ENCODE assay signal across 15 cellular contexts in the genomic region with DNA sequence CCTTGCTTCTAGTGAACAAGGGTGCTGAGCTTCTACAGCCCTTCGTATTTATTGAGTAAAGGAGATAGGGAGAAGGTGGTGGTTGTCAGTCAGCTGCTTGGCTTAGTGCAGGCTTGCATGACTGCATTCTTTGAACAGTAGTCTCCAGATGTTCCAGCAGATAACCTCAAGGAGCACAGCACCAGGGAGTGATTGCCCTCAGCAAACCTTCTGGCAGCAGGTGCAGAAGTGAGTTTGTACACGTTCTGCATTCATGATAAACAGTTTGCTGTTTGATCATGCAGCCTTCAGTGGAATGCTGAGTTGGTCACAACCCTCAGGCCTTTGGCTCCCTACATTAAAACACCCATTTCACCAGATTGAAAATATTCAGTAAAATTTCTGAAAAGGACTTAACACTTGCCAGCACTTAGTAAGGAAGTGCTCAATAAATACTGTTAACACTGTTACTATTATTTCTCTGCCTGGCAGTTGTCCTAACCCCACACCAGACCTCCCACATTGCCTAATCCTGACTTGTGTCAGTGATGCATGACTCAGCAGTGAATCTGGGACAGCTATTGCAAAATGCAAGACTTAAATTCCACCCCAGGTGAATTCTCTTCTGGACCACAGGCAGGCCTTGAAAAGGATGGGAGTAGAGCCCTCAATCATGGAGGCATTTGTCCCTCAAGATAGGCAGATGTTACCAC. TPM values are rescaled to one million over a fixed set of nuclear protein-coding genes. Genes with fewer than 3 reads are reported as not detected.
DNase-seq lines count a peak whose midpoint lies in the region; ATAC-seq, FAIRE-seq and TF ChIP-seq lines count a peak whose summit lies in the region.
"Had no signal": no experiment of that assay in that cellular context is flagged by ENCODE, and none has a peak within 500 bp of the region (broad histone marks: within the 10 kb centered on the region; RNA-seq: fewer than 3 reads in every experiment).

No MANE protein-coding gene starts in this region.

- peak; percentile 59 to 85; a peak in 3 of 5 replicates for TF ChIP-seq EP300 in A549 (IDR thresholded peaks at IDR 0.05)

- H3K4me1 ChIP-seq in A549 (peaks cover 52% of the 10 kb centered on the region), right atrium auricular region (peaks cover 0 to 4% of the 10 kb centered on the region in 2 donors), small intestine (ENCODE audit: control insufficient read depth in 2 of 2, insufficient read depth in 1 of 2, low read depth in 1 of 2, low read length in 1 of 2) (no peaks in the 10 kb centered on the region)

- no peaks in the 10 kb centered on the region for H3K9me3 ChIP-seq in A549
- peaks cover 0 to 11% of the 10 kb centered on the region in 2 donors for H3K9me3 ChIP-seq in right atrium auricular region
- H3K9me3 ChIP-seq in small intestine (ENCODE audit: control insufficient read depth, low read depth): no peaks in the 10 kb centered on the region

- no peak for FAIRE-seq in A549 (lab: Jason Lieb, UNC)
- no peak for FAIRE-seq in small intestine (lab: Jason Lieb, UNC)
- FAIRE-seq: frontal cortex, GM12878 had no signal

- H3K4me3 ChIP-seq in A549 (no peak overlapping the region), HL-60 (replicated peaks; ENCODE audit: insufficient read depth, low read length) (no peak overlapping the region), right atrium auricular region (no peak overlapping the region), small intestine (ENCODE audit: low read depth in 1 of 2, low read length in 2 of 2) (no peak overlapping the region)
- H3K4me3 ChIP-seq: BLaER1, GM12878 had no signal

- no peak overlapping the region for H3K27ac Mint-ChIP-seq in WTC11

- H3K4me2 ChIP-seq in A549: peak overlapping the region; percentile 80
- H3K4me2 ChIP-seq: BLaER1, KMS-11 had no signal

- peaks cover 12% of the 10 kb centered on the region for H3K4me1 Mint-ChIP-seq in WTC11

- H3K27ac ChIP-seq in A549 (peak overlapping the region; percentile 86 to 95), HL-60 (replicated peaks) (no peak overlapping the region), right atrium auricular region (no peak overlapping the region), small intestine (ENCODE audit: low read depth in 1 of 2, low read length in 1 of 2) (no peak overlapping the region)
- H3K27ac ChIP-seq: BLaER1, KMS-11 had no signal

- peaks cover 38% of the 10 kb centered on the region for H3K27me3 Mint-ChIP-seq in WTC11 (ENCODE audit: low read depth)

- no peak for TF ChIP-seq POLR2A in A549 (IDR thresholded peaks at IDR 0.05; ENCODE audit: low read length)

- no peak overlapping the region for H3K4me3 Mint-ChIP-seq in WTC11

- no peak for TF ChIP-seq CTCF in A549 (IDR thresholded peaks at IDR 0.05)
- TF ChIP-seq CTCF in HL-60 (IDR thresholded peaks at IDR 0.05; ENCODE audit: insufficient read depth, low read length): no peak
- no peak for TF ChIP-seq CTCF in WTC11 (IDR thresholded peaks at IDR 0.05)
- TF ChIP-seq CTCF in right atrium auricular region (IDR thresholded peaks at IDR 0.05): no peak

- CTCF ChIA-PET in A549 (lab: Yijun Ruan, JAX): interaction anchor here (0.8 to 2.5 kb wide), 8 partner anchors 11 to 474 kb away, joined by 3 to 14 read pairs (median 4); no protein-coding TSS in a partner anchor
- CTCF ChIA-PET in WTC11 (lab: Charles Lee): interaction anchor here (1.4 to 1.6 kb wide), 2 partner anchors 17 to 128 kb away, joined by 4 to 5 read pairs; a partner anchor contains a TSS

- peaks cover 3% of the 10 kb centered on the region; the same call in 1 of the 2 replicates for H3K36me3 Mint-ChIP-seq in WTC11

- H3K9me3 Mint-ChIP-seq in WTC11: peaks cover 26% of the 10 kb centered on the region

- 0 out of 5 replicates have a peak, but pooled peaks of 1 of the 2 experiments have one; percentile 24 for TF ChIP-seq RAD21 in A549 (conservative IDR thresholded peaks at IDR 0.05 in 1 of 2, IDR thresholded peaks at IDR 0.05 in 1 of 2)

- no peaks in the 10 kb centered on the region for H3K27me3 ChIP-seq in HL-60 (ENCODE audit: insufficient read depth, poor library complexity, severe bottlenecking)
- H3K27me3 ChIP-seq in right atrium auricular region: no peaks in the 10 kb centered on the region
- H3K27me3 ChIP-seq in small intestine (ENCODE audit: control insufficient read depth in 2 of 2, insufficient read depth in 2 of 2, low read length in 2 of 2): no peaks in the 10 kb centered on the region
- H3K27me3 ChIP-seq: BLaER1 had no signal

- H3K36me3 ChIP-seq in right atrium auricular region: no peaks in the 10 kb centered on the region
- no peaks in the 10 kb centered on the region for H3K36me3 ChIP-seq in small intestine (ENCODE audit: control insufficient read depth in 2 of 2, insufficient read depth in 2 of 2, low read length in 2 of 2)
- H3K36me3 ChIP-seq: BLaER1 had no signal

- ATAC-seq in A549: peak; percentile 22 to 61
- ATAC-seq in WTC11: no peak
- no peak for ATAC-seq in HG03521 (IDR thresholded peaks at IDR 0.05; ENCODE audit: unreplicated experiment)
- ATAC-seq: GM12878 had no signal

- DNase-seq in A549 (ENCODE audit: low read depth in 1 of 2, low spot score in 1 of 2) (peak; percentile 41 to 92), HL-60 (ENCODE audit: low read depth in 1 of 2, low spot score in 1 of 2) (peak; percentile 74 to 93), WTC11 (ENCODE audit: low spot score) (no peak), right atrium auricular region (ENCODE audit: low spot score) (peak; percentile 71), activated T-cell treated with anti-CD3 and anti-CD28 coated beads for 4 hours (no peak), amygdala (lab: John Stamatoyannopoulos, UW) (no peak), small intestine (no peak)
- DNase-seq: amniotic stem cell had no signal

- POLR2A ChIA-PET in A549 (lab: Yijun Ruan, JAX) (no interaction called here), WTC11 (lab: Charles Lee) (interaction anchor here (1.1 kb wide), 1 partner anchor 115 kb away, joined by 3 read pairs; a partner anchor contains a TSS)

- WGBS in A549 (ENCODE audit: missing lambda C conversion rate): 3% methylated on average over 2 of the region's 2 CpGs
- WGBS in small intestine, 3 donors: 33 to 57% (median 45%) methylated on average over 2 of the region's 2 CpGs

TF ChIP-seq in A549, 52 proteins besides CTCF, POLR2A, EP300 and RAD21 (continues in another document):
- TF ChIP-seq, protein P1, sequence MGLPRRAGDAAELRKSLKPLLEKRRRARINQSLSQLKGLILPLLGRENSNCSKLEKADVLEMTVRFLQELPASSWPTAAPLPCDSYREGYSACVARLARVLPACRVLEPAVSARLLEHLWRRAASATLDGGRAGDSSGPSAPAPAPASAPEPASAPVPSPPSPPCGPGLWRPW (IDR thresholded peaks at IDR 0.05): peak; percentile 95
- TF ChIP-seq, protein P2, sequence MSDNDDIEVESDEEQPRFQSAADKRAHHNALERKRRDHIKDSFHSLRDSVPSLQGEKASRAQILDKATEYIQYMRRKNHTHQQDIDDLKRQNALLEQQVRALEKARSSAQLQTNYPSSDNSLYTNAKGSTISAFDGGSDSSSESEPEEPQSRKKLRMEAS (IDR thresholded peaks at IDR 0.05): peak; percentile 46; the same call in 1 of the 2 replicates
- no peak for TF ChIP-seq EHF (CRISPR knock-in tag; IDR thresholded peaks at IDR 0.05)
- TF ChIP-seq KDM1A (IDR thresholded peaks at IDR 0.05; ENCODE audit: low read depth): no peak
- TF ChIP-seq GATA3 (IDR thresholded peaks at IDR 0.05; ENCODE audit: borderline replicate concordance): peak; percentile 72
- TF ChIP-seq NFE2L2 (conservative IDR thresholded peaks at IDR 0.05; ENCODE audit: low read length): peak; percentile 92

TF ChIP-seq in WTC11, 78 proteins besides CTCF, POLR2A, EP300 and RAD21:
- no peak for TF ChIP-seq ZNF423 (CRISPR knock-in tag; IDR thresholded peaks at IDR 0.05)
- TF ChIP-seq GABPB1 (CRISPR knock-in tag; IDR thresholded peaks at IDR 0.05): peak; percentile 70

RNA-seq across cellular contexts. Expression of a gene that starts 18.9 kb away (rescaled TPM):
- polyA plus RNA-seq in A549 (2011; rRNA removed): 0.45 and 0.79 TPM in 2 replicates
- polyA plus RNA-seq in A549 (2012; cell fraction: cytosol; rRNA removed): 0.62 and 0.79 TPM in 2 replicates
- polyA plus RNA-seq in A549 (2012; cell fraction: nucleus; rRNA removed): 3.9 and 5.3 TPM in 2 replicates
- polyA plus RNA-seq in A549 (2017; fragmentation: RNase III; extraction: RNeasy Plus Mini Kit Qiagen cat#74134 plus additional on column Dnase treatment): 0.60 to 0.98 TPM (median 0.94 TPM) in 3 replicates
- 0.74 and 0.83 TPM in 2 replicates for polyA minus RNA-seq in A549 (2011; rRNA and poly(A)+ RNA removed)
- total RNA-seq in WTC11 (2021): 10.6 to 13.0 TPM (median 11.4 TPM) in 3 replicates
- not detected for total RNA-seq in right atrium auricular region
- 1 to 10 TPM in 2 of 3 donors, under 1 TPM in 1; 0.81 to 1.4 (median 1.3) TPM for polyA plus RNA-seq in small intestine

RNA-seq across cellular contexts. Expression of a gene that starts 38.5 kb away (rescaled TPM):
- polyA plus RNA-seq in A549 (2011; rRNA removed): not detected in 2 replicates
- 0.01 TPM in 1 of 2 replicates, not detected in the other for polyA plus RNA-seq in A549 (2012; cell fraction: cytosol; rRNA removed)
- 0.04 TPM in 1 of 2 replicates, not detected in the other for polyA plus RNA-seq in A549 (2012; cell fraction: nucleus; rRNA removed)
- polyA plus RNA-seq in A549 (2017; fragmentation: RNase III; extraction: RNeasy Plus Mini Kit Qiagen cat#74134 plus additional on column Dnase treatment): not detected in 3 replicates
- not detected in 2 replicates for polyA minus RNA-seq in A549 (2011; rRNA and poly(A)+ RNA removed)
- total RNA-seq in WTC11 (2021): not detected in 3 replicates
- under 1 TPM in 1 of 2 donors, not detected in 1; 0.24 TPM for total RNA-seq in right atrium auricular region
- 10 to 100 TPM in 1 of 3 donors, 1 to 10 TPM in 2; 3.3 to 10.7 (median 5.1) TPM for polyA plus RNA-seq in small intestine
- total RNA-seq: mesenteric fat pad, NCI-H460 had no signal

RNA-seq across cellular contexts. Expression of a gene that starts 44.1 kb away (rescaled TPM):
- polyA plus RNA-seq in A549 (2011; rRNA removed) (18.8 and 23.4 TPM in 2 replicates), A549 (2017; fragmentation: RNase III; extraction: RNeasy Plus Mini Kit Qiagen cat#74134 plus additional on column Dnase treatment) (25.6 to 28.1 TPM (median 27.0 TPM) in 3 replicates), small intestine (100 to 1,000 TPM; 105 to 162 (median 109) TPM)
- polyA plus RNA-seq in A549 (2012; cell fraction: cytosol; rRNA removed): 29.7 and 29.8 TPM in 2 replicates
- 19.9 and 20.5 TPM in 2 replicates for polyA plus RNA-seq in A549 (2012; cell fraction: nucleus; rRNA removed)
- polyA minus RNA-seq in A549 (2011; rRNA and poly(A)+ RNA removed): 19.1 and 19.4 TPM in 2 replicates
- total RNA-seq in WTC11 (2021) (8.7 to 10.2 TPM (median 9.7 TPM) in 3 replicates), right atrium auricular region (10 to 100 TPM; 10.6 to 17.6 TPM)

Comparison
In these comparisons a context has a peak if more than half of its experiments do, and no peak if none do; other contexts are left out.
1. ATAC-seq: peak in A549 (2 of 2); none in WTC11 (single experiment) and HG03521 (single experiment).
2. DNase-seq: peak in A549 (2 of 2), HL-60 (2 of 2) and right atrium auricular region (single experiment); none in WTC11 (single experiment), activated T-cell treated with anti-CD3 and anti-CD28 coated beads for 4 hours (single experiment), amygdala (0 of 56) and small intestine (single experiment).
3. H3K27ac ChIP-seq: peak in A549 (2 of 2); none in HL-60 (single experiment), right atrium auricular region (0 of 2) and small intestine (0 of 2).
4. RNA of a gene that starts 18.9 kb away (total RNA-seq): 10.6 to 13.0 TPM in WTC11; not detected in right atrium auricular region; every median in the first group is over 10 times any median in the second.